30 cellular contexts compared by ENCODE assay signal in the genomic region with DNA sequence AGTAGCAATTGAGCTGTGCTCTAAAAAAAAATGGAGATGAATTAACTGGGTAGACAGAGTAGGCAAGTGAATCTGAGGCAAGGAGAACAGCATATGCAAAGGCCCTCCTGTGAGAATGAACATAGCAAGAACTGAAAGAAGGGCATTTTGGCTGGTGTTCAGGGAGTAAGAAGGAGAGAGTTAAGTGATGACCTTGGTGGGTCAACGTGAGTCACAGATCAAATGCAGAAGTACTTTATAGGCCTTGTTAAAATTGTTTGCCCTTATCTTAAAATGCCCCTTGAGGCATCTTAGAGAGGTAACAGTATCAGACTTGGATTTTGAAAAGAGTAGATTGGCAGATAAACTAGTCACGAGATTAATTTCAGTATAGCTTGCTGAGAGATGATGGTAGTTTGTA.
"Had no signal": no experiment of that assay in that cellular context is flagged by ENCODE, and none has a peak within 500 bp of the region (broad histone marks: within the 10 kb centered on the region; RNA-seq: fewer than 3 reads in every experiment).

No MANE protein-coding gene starts in this region.

- DNase-seq: activated CD4-positive, alpha-beta T cell treated with anti-CD3 and anti-CD28 coated beads for 36 hours; activated CD4-positive, alpha-beta T cell treated with anti-CD3 and anti-CD28 coated beads, Interleukin-2, amount 10 ng/mL, durations not matched to agents 7 days and 5 days; activated CD4-positive, alpha-beta T cell treated with anti-CD3 and anti-CD28 coated beads, Interleukin-2, amount 50 U/mL, for 48 hours; activated CD8-positive, alpha-beta T cell treated with anti-CD3 and anti-CD28 coated beads, Interleukin-2, amount 10 ng/mL, durations not matched to agents 7 days and 5 days; activated gamma-delta T cell; activated naive CD4-positive, alpha-beta T cell treated with Interleukin-2 at 50 U/mL for 16 hours; activated naive CD8-positive, alpha-beta T cell treated with anti-CD3 and anti-CD28 coated beads, Interleukin-2, amount 10 ng/mL, durations not matched to agents 7 days and 5 days; activated T-cell treated with anti-CD3 and anti-CD28 coated beads, Interleukin-2, amount 50 U/mL, for 24 hours; amygdala; cerebellar nuclear complex; MM.1S; NCI-H1048; NCI-H1105 treated with DMSO at 0.1 percent for 48 hours; NCI-H1436; NCI-H1694; NCI-H1930; NCI-H2081 treated with DMSO at 0.1 percent for 48 hours; NCI-H2171; NCI-H226; NCI-H524 treated with DMSO at 0.1 percent for 48 hours; SIG-M5; T-cell; T-helper 17 cell had no signal

- H3K27ac ChIP-seq: ascending aorta, cardiac muscle cell, KMS-11 had no signal

- H3K4me1 ChIP-seq: ascending aorta had no signal

- ATAC-seq: activated CD4-positive, alpha-beta T cell treated with anti-CD3 and anti-CD28 coated beads for 36 hours; activated CD4-positive, CD25-positive, alpha-beta regulatory T cell treated with anti-CD3 and anti-CD28 coated beads, Interleukin-2, amount 50 U/mL, for 24 hours; activated CD8-positive, alpha-beta T cell treated with anti-CD3 and anti-CD28 coated beads, Interleukin-2, amount 10 ng/mL, durations not matched to agents 7 days and 5 days; Panc1; SK-N-SH treated with all-trans-retinoic acid at 6 μM for 48 hours; T-cell; T-helper 17 cell; WTC11 had no signal

- H3K4me3 ChIP-seq: ascending aorta, cardiac muscle cell had no signal

- H3K9me3 ChIP-seq: ascending aorta had no signal

- H3K27me3 ChIP-seq: ascending aorta, cardiac muscle cell had no signal
